ENCODE assay signal across 14 cellular contexts in the genomic region with DNA sequence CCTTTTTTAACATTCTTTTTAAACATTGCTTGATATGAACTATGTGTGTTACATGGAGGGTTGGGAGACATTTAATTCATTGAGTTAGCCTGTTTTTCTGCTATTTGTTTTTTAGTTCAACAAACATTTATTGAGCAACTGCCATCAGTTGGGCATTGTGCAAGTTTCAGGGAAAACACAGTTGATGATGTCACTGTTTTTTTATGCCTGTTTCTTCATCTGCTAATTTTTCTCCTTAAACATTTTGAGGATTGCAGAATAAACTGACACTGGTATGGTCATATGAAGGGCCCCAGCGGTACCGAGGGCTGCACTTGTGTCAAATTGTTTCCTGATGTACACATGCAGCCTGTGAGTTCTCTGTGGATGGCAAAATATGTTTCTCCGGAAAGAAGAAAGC.
DNase-seq lines count a peak whose midpoint lies in the region; ATAC-seq and TF ChIP-seq lines count a peak whose summit lies in the region.
"Had no signal": no experiment of that assay in that cellular context is flagged by ENCODE, and none has a peak within 500 bp of the region (broad histone marks: within the 10 kb centered on the region; RNA-seq: fewer than 3 reads in every experiment).

No MANE protein-coding gene starts in this region.

- H3K23me2 ChIP-seq in H9 (ENCODE audit: insufficient read length, low read depth, low read length, poor library complexity, severe bottlenecking): no peaks in the 10 kb centered on the region

- H2BK15ac ChIP-seq in IMR-90 (ENCODE audit: low read depth, low read length) (no peak overlapping the region), H9 (ENCODE audit: low read depth, low read length) (no peak overlapping the region)

- H3T11ph ChIP-seq in H9 (ENCODE audit: low read length): no peak overlapping the region

- TF ChIP-seq CTCF in IMR-90 (conservative IDR thresholded peaks at IDR 0.05; ENCODE audit: low read depth, low read length) (no peak), breast epithelium (IDR thresholded peaks at IDR 0.05) (no peak), right lobe of liver (IDR thresholded peaks at IDR 0.05) (no peak), transverse colon (IDR thresholded peaks at IDR 0.05) (no peak), H9 (conservative IDR thresholded peaks at IDR 0.05) (no peak)
- no peak for TF ChIP-seq CTCF in activated CD8-positive, alpha-beta T cell treated with anti-CD3 and anti-CD28 coated beads for 36 hours (IDR thresholded peaks at IDR 0.05)

- H3K23ac ChIP-seq in IMR-90 (ENCODE audit: low read depth, low read length) (no peak overlapping the region), H9 (ENCODE audit: insufficient read length, low read depth, low read length) (no peak overlapping the region)

- in situ Hi-C loops in IMR-90 (cut with MboI; ENCODE audit: low sequenced_read_pairs): no loop called here
- in situ Hi-C loops in transverse colon (cut with MboI; ENCODE audit: low pct_ligation_motif_present in 1 of 4, low pct_unique_long_range_greater_than_20kb in 1 of 4, low sequenced_read_pairs in 3 of 4): no loop called here

- H2BK5ac ChIP-seq in IMR-90 (ENCODE audit: low read depth, low read length, poor library complexity, severe bottlenecking) (no peak overlapping the region), H9 (ENCODE audit: insufficient read length, low read length) (no peak overlapping the region)

- H4K8ac ChIP-seq in IMR-90 (ENCODE audit: low read depth in 2 of 2, low read length in 2 of 2) (no peak overlapping the region), H9 (replicated peaks; ENCODE audit: insufficient read length, low read depth, low read length) (no peak overlapping the region)

- ATAC-seq in IMR-90 (ENCODE audit: low read depth) (peak; percentile 83), right lobe of liver (peak; percentile 64 to 84 (median 68)), GM21529 (IDR thresholded peaks at IDR 0.05; ENCODE audit: unreplicated experiment) (no peak)
- no peak for ATAC-seq in activated CD8-positive, alpha-beta T cell treated with anti-CD3 and anti-CD28 coated beads for 36 hours
- ATAC-seq: stimulated activated naive CD8-positive, alpha-beta T cell treated with anti-CD3 and anti-CD28 coated beads, Interleukin-15, Interleukin-2, amounts not matched to agents 100 U/mL and 50 U/mL, for 24 hours had no signal

- H3K4me3 ChIP-seq in IMR-90 (ENCODE audit: insufficient read depth, low read depth, low read length) (no peak overlapping the region), breast epithelium (no peak overlapping the region), right lobe of liver (no peak overlapping the region), transverse colon (no peak overlapping the region)
- H3K4me3 ChIP-seq: Peyer's patch had no signal

- H3K4me1 ChIP-seq in IMR-90 (ENCODE audit: control insufficient read depth, insufficient read depth, low read length) (peaks cover 11% of the 10 kb centered on the region), breast epithelium (peaks cover 7 to 10% of the 10 kb centered on the region in 2 donors), right lobe of liver (peaks cover 0 to 60% (median 17%) of the 10 kb centered on the region in 4 donors), transverse colon (peaks cover 6 to 21% (median 14%) of the 10 kb centered on the region in 4 donors), H9 (ENCODE audit: insufficient read depth, low read length) (no peaks in the 10 kb centered on the region)

- H4K20me1 ChIP-seq in IMR-90 (ENCODE audit: insufficient read depth, low read length) (no peaks in the 10 kb centered on the region), H9 (ENCODE audit: control insufficient read depth, insufficient read depth, insufficient read length) (no peaks in the 10 kb centered on the region)

- intact Hi-C loops in IMR-90 (cut with micrococcal nuclease): no loop called here
- intact Hi-C loops in breast epithelium (cut with DNase I; ENCODE audit: low total_unique reads): no loop called here
- intact Hi-C loops in right lobe of liver (cut with DNase I): no loop called here
- intact Hi-C loops in transverse colon (cut with DNase I; ENCODE audit: low total_unique reads): no loop called here
- intact Hi-C loops in activated CD8-positive, alpha-beta T cell treated with anti-CD3 and anti-CD28 coated beads for 36 hours (cut with micrococcal nuclease): no loop called here

- H4K5ac ChIP-seq in IMR-90 (ENCODE audit: low read depth, low read length): no peak overlapping the region
- H4K5ac ChIP-seq in H9 (ENCODE audit: insufficient read length, low read depth, low read length): no peak overlapping the region

- dilution Hi-C loops in IMR-90 (cut with HindIII; ENCODE audit: low sequenced_read_pairs, unreplicated experiment): no loop called here

- H3K9me1 ChIP-seq in IMR-90 (ENCODE audit: insufficient read depth, low read length): no peaks in the 10 kb centered on the region; the same call in 1 of the 2 replicates

- peaks cover 5 to 16% of the 10 kb centered on the region in 2 experiments; a peak in 2 of 4 replicates for H3K4me1 Mint-ChIP-seq in H9
- H3K4me1 Mint-ChIP-seq in activated CD8-positive, alpha-beta T cell treated with anti-CD3 and anti-CD28 coated beads for 36 hours (ENCODE audit: low read depth): peaks cover 1% of the 10 kb centered on the region

- H3K4me2 ChIP-seq in IMR-90 (ENCODE audit: low read depth, low read length): no peak overlapping the region
- H3K4me2 ChIP-seq in H9 (ENCODE audit: insufficient read depth, insufficient read length, low read length): no peak overlapping the region

- H3K9ac ChIP-seq in IMR-90 (ENCODE audit: low read depth, low read length): no peak overlapping the region
- H3K9ac ChIP-seq in H9 (ENCODE audit: extremely low read depth, insufficient read length, low read length): no peak overlapping the region

- H3K79me1 ChIP-seq in IMR-90 (ENCODE audit: low read depth in 1 of 2, low read length in 2 of 2): no peaks in the 10 kb centered on the region
- no peaks in the 10 kb centered on the region for H3K79me1 ChIP-seq in H9 (ENCODE audit: insufficient read depth, low read depth, low read length, poor library complexity, severe bottlenecking)

- H3K79me2 ChIP-seq in H9 (ENCODE audit: insufficient read depth, low read length): no peaks in the 10 kb centered on the region

- H2AK5ac ChIP-seq in IMR-90 (ENCODE audit: low read depth, low read length) (no peak overlapping the region), H9 (ENCODE audit: insufficient read length, low read length) (no peak overlapping the region)

- H3K4ac ChIP-seq in IMR-90 (ENCODE audit: low read depth, low read length) (no peak overlapping the region), H9 (ENCODE audit: low read depth, low read length) (no peak overlapping the region)

- no peak for TF ChIP-seq RAD21 in IMR-90 (IDR thresholded peaks at IDR 0.05; ENCODE audit: low read length)

- H3K36me3 Mint-ChIP-seq in H9 (ENCODE audit: insufficient read depth in 1 of 3, low read depth in 3 of 3): no peaks in the 10 kb centered on the region
- no peaks in the 10 kb centered on the region for H3K36me3 Mint-ChIP-seq in activated CD8-positive, alpha-beta T cell treated with anti-CD3 and anti-CD28 coated beads for 36 hours (ENCODE audit: low read depth)

- BruUV-seq in IMR-90 (replicated peaks; lab: Mats Ljungman, UMichigan): no TSS peak

- DNase-seq in IMR-90 (peak; percentile 67), breast epithelium (ENCODE audit: low spot score in 2 of 2) (no peak), right lobe of liver (peak in 2 of 3 donors; percentile 44 to 68), transverse colon (peak; percentile 18), H9 (no peak)
- DNase-seq in stimulated activated naive CD4-positive, alpha-beta T cell treated with Interleukin-2 at 50 U/mL for 16 hours (lab: John Stamatoyannopoulos, UW): no peak
- DNase-seq in activated CD8-positive, alpha-beta T cell treated with anti-CD3 and anti-CD28 coated beads for 36 hours: no peak
- DNase-seq: DMS53; NCI-H2107; stimulated activated naive CD8-positive, alpha-beta T cell treated with anti-CD3 and anti-CD28 coated beads, Interleukin-15, Interleukin-2, amounts not matched to agents 100 U/mL and 50 U/mL, for 24 hours; WERI-Rb-1 had no signal

- H3K14ac ChIP-seq in IMR-90 (replicated peaks; ENCODE audit: low read depth, low read length): no peak overlapping the region
- no peak overlapping the region for H3K14ac ChIP-seq in H9 (ENCODE audit: insufficient read depth, low read length)

- H3K36me3 ChIP-seq in IMR-90 (ENCODE audit: control insufficient read depth, insufficient read depth, low read length): no peaks in the 10 kb centered on the region
- no peaks in the 10 kb centered on the region for H3K36me3 ChIP-seq in breast epithelium
- peaks cover 0 to 7% (median 0%) of the 10 kb centered on the region in 4 donors for H3K36me3 ChIP-seq in right lobe of liver
- no peaks in the 10 kb centered on the region for H3K36me3 ChIP-seq in transverse colon
- H3K36me3 ChIP-seq: Peyer's patch, WERI-Rb-1 had no signal

- POLR2A ChIA-PET in IMR-90 (lab: Charles Lee; ENCODE audit: unreplicated experiment): no interaction called here
- POLR2A ChIA-PET in activated CD8-positive, alpha-beta T cell treated with anti-CD3 and anti-CD28 coated beads for 36 hours (lab: Charles Lee): interaction anchor here (1.4 kb wide), 1 partner anchor 28 kb away, joined by 4 read pairs; no protein-coding TSS in a partner anchor

- WGBS in IMR-90 (ENCODE audit: extremely low coverage in 2 of 2, insufficient read length in 1 of 2), 2 experiments: 40% methylated on average over 1 of the region's 3 CpGs; no CpG with 5 or more reads in 1 of the 2 experiments
- 7% methylated on average over 3 of the region's 3 CpGs for WGBS in right lobe of liver (ENCODE audit: insufficient coverage, low coverage, low lambda C conversion rate, missing lambda C conversion rate)
- WGBS in transverse colon (ENCODE audit: low coverage in 1 of 2), 2 donors: 44 to 67% methylated on average over 3 of the region's 3 CpGs
- no CpG with 5 or more reads among the region's 3 CpGs for WGBS in H9 (ENCODE audit: extremely low coverage, insufficient read length, low lambda C conversion rate)

- H2AFZ ChIP-seq in IMR-90 (replicated peaks; ENCODE audit: low read length, poor library complexity) (no peak overlapping the region), H9 (ENCODE audit: low read length) (no peak overlapping the region)

- H4K91ac ChIP-seq in IMR-90 (ENCODE audit: insufficient read depth, low read depth, low read length): no peak overlapping the region; the same call in 1 of the 2 replicates
- H4K91ac ChIP-seq in H9 (ENCODE audit: insufficient read length, low read depth, low read length): no peak overlapping the region

- H3K9me3 Mint-ChIP-seq in H9: no peaks in the 10 kb centered on the region
- H3K9me3 Mint-ChIP-seq in activated CD8-positive, alpha-beta T cell treated with anti-CD3 and anti-CD28 coated beads for 36 hours: no peaks in the 10 kb centered on the region

- H3K27me3 ChIP-seq in IMR-90 (ENCODE audit: control insufficient read depth, insufficient read depth, low read length) (no peaks in the 10 kb centered on the region), breast epithelium (no peaks in the 10 kb centered on the region), right lobe of liver (no peaks in the 10 kb centered on the region), transverse colon (no peaks in the 10 kb centered on the region), H9 (ENCODE audit: insufficient read depth, low read length) (no peaks in the 10 kb centered on the region)
- H3K27me3 ChIP-seq: Peyer's patch had no signal

- no peak for TF ChIP-seq EP300 in transverse colon (IDR thresholded peaks at IDR 0.05; ENCODE audit: low read depth)

- TF ChIP-seq POLR2A in IMR-90 (IDR thresholded peaks at IDR 0.05; ENCODE audit: low read depth, low read length) (no peak), breast epithelium (IDR thresholded peaks at IDR 0.05) (no peak), right lobe of liver (IDR thresholded peaks at IDR 0.05) (peak; percentile 34), transverse colon (IDR thresholded peaks at IDR 0.05) (no peak)

- H2BK20ac ChIP-seq in IMR-90 (ENCODE audit: low read depth, low read length) (no peak overlapping the region), H9 (ENCODE audit: low read depth, low read length, poor library complexity, severe bottlenecking) (no peak overlapping the region)

- H3K27me3 Mint-ChIP-seq in H9 (ENCODE audit: low read depth): no peaks in the 10 kb centered on the region
- H3K27me3 Mint-ChIP-seq in activated CD8-positive, alpha-beta T cell treated with anti-CD3 and anti-CD28 coated beads for 36 hours: no peaks in the 10 kb centered on the region
- H3K27me3 Mint-ChIP-seq: dendritic cell treated with granulocyte-macrophage colony-stimulating factor and Interleukin-4, amounts not matched to agents 40 ng/mL and 50 ng/mL, for 4 days had no signal

- H3K18ac ChIP-seq in IMR-90 (ENCODE audit: low read depth, low read length) (no peak overlapping the region), H9 (ENCODE audit: insufficient read length, low read depth, low read length) (no peak overlapping the region)

- H2BK120ac ChIP-seq in IMR-90 (ENCODE audit: low read depth, low read length) (no peak overlapping the region), H9 (ENCODE audit: low read depth, low read length, poor library complexity, severe bottlenecking) (no peak overlapping the region)

- no peak overlapping the region for H3K4me3 Mint-ChIP-seq in H9
- H3K4me3 Mint-ChIP-seq in activated CD8-positive, alpha-beta T cell treated with anti-CD3 and anti-CD28 coated beads for 36 hours: no peak overlapping the region
- H3K4me3 Mint-ChIP-seq: dendritic cell treated with granulocyte-macrophage colony-stimulating factor and Interleukin-4, amounts not matched to agents 40 ng/mL and 50 ng/mL, for 4 days had no signal

- no peaks in the 10 kb centered on the region for H3K9me3 ChIP-seq in IMR-90 (ENCODE audit: control insufficient read depth, insufficient read depth, low read length)
- no peaks in the 10 kb centered on the region for H3K9me3 ChIP-seq in breast epithelium
- no peaks in the 10 kb centered on the region for H3K9me3 ChIP-seq in right lobe of liver
- no peaks in the 10 kb centered on the region for H3K9me3 ChIP-seq in transverse colon
- no peaks in the 10 kb centered on the region for H3K9me3 ChIP-seq in H9 (ENCODE audit: control insufficient read depth, low read depth, low read length)
- H3K9me3 ChIP-seq: Peyer's patch had no signal

- no peak overlapping the region for H3K27ac ChIP-seq in IMR-90 (ENCODE audit: insufficient read depth, low read length)
- H3K27ac ChIP-seq in breast epithelium: peak overlapping the region; percentile 49 to 77
- H3K27ac ChIP-seq in right lobe of liver: peak overlapping the region; percentile 80 to 94 (median 86)
- peak overlapping the region; percentile 20 to 50 (median 38) for H3K27ac ChIP-seq in transverse colon
- H3K27ac ChIP-seq in H9 (ENCODE audit: insufficient read length, low read depth, low read length): no peak overlapping the region
- H3K27ac ChIP-seq: WERI-Rb-1 had no signal

- no peak overlapping the region for H3K27ac Mint-ChIP-seq in H9
- H3K27ac Mint-ChIP-seq in activated CD8-positive, alpha-beta T cell treated with anti-CD3 and anti-CD28 coated beads for 36 hours: no peak overlapping the region
- H3K27ac Mint-ChIP-seq: dendritic cell treated with granulocyte-macrophage colony-stimulating factor and Interleukin-4, amounts not matched to agents 40 ng/mL and 50 ng/mL, for 4 days had no signal

- H2AK9ac ChIP-seq in IMR-90 (replicated peaks; ENCODE audit: low read depth, low read length, poor library complexity): no peak overlapping the region

- CTCF ChIA-PET in IMR-90 (lab: Yijun Ruan, JAX): no interaction called here
- CTCF ChIA-PET in activated CD8-positive, alpha-beta T cell treated with anti-CD3 and anti-CD28 coated beads for 36 hours (lab: Charles Lee): no interaction called here

- H2BK12ac ChIP-seq in H9 (ENCODE audit: insufficient read length, low read depth, low read length): no peak overlapping the region

- H3K56ac ChIP-seq in IMR-90 (ENCODE audit: extremely low read depth, insufficient read depth, low read length) (no peak overlapping the region), H9 (ENCODE audit: insufficient read length, low read depth, low read length) (no peak overlapping the region)

Comparison
In these comparisons a context has a peak if more than half of its experiments do, and no peak if none do; other contexts are left out.
1. ATAC-seq: peak in IMR-90 (single experiment) and right lobe of liver (4 of 4); none in activated CD8-positive, alpha-beta T cell treated with anti-CD3 and anti-CD28 coated beads for 36 hours (single experiment) and GM21529 (single experiment).
2. DNase-seq: peak in IMR-90 (single experiment), right lobe of liver (2 of 3) and transverse colon (single experiment); none in breast epithelium (0 of 2), stimulated activated naive CD4-positive, alpha-beta T cell treated with Interleukin-2 at 50 U/mL for 16 hours (single experiment), H9 (single experiment) and activated CD8-positive, alpha-beta T cell treated with anti-CD3 and anti-CD28 coated beads for 36 hours (single experiment).
3. H3K27ac ChIP-seq: peak in breast epithelium (2 of 2), right lobe of liver (3 of 3) and transverse colon (4 of 4); none in IMR-90 (single experiment) and H9 (single experiment).